Comparison of ENCODE assay signal across 8 cellular contexts in the genomic region with DNA sequence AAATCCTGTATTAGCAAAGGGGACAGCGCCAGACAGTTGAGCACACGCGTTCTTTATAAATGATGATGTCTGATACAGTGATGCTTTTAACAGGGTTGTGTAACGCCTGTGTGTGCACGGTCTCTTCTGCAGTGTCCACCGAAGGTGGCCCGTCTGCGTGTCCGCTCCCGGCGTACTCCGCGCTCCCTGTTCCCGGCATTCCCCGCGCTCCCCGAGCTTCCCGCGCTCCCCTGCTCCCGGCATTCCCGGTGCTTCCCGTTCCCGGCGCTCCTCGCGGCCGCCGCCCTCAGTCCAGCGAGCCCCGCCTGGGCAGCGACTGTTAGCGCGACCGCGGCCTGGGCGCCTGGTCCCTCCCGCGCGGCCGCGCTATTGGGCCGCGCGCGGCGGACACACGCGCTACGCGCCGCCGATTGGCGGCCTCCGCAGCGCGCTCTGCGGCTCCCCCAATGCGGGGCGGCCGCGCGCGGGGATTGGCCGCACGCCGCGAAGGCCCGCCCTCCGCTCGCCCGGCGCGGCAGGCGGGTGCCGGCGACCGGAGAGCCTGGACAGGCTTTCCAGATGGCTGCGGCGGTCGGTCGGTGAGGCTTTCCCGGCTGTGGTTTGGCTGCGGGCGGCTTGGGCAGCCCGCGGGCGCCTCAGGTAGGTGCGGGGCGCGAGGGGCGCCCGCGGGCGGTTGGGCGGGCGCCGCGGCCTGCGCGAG. TPM values are rescaled to one million over a fixed set of nuclear protein-coding genes. Genes with fewer than 3 reads are reported as not detected.
A peak's percentile ranks its signal among the peaks of the same experiment; 100 is the strongest.
DNase-seq lines count a peak whose midpoint lies in the region; ATAC-seq and TF ChIP-seq lines count a peak whose summit lies in the region.

A gene (plus strand): TSS at position 497 of the 700 bp plus-strand sequence. CDS start 5,723 bp downstream, outside the sequence.

- H3K36me3 ChIP-seq in thyroid gland = no peaks in the 10 kb centered on the region

- H3K4me3 Mint-ChIP-seq in activated naive CD8-positive, alpha-beta T cell treated with anti-CD3 and anti-CD28 coated beads for 36 hours = peak within 1 kb of the TSS; percentile 91
- H3K4me3 Mint-ChIP-seq in glutamatergic neuron (ENCODE audit: unreplicated experiment) = peak within 1 kb of the TSS; percentile 91

- intact Hi-C loops in thyroid gland (cut with DNase I) = no loop called here

- no peaks in the 10 kb centered on the region for H3K9me3 ChIP-seq in thyroid gland

- peak within 1 kb of the TSS; percentile 83 for H3K27ac Mint-ChIP-seq in activated naive CD8-positive, alpha-beta T cell treated with anti-CD3 and anti-CD28 coated beads for 36 hours
- H3K27ac Mint-ChIP-seq in glutamatergic neuron (ENCODE audit: unreplicated experiment) = peak within 1 kb of the TSS; percentile 98

- H3K4me3 ChIP-seq in thyroid gland (replicated peaks in 1 of 3) = peak within 1 kb of the TSS in 2 of 3 donors; percentile 64 to 78

- H3K36me3 Mint-ChIP-seq in activated naive CD8-positive, alpha-beta T cell treated with anti-CD3 and anti-CD28 coated beads for 36 hours = peaks cover 17% of the 10 kb centered on the region
- no peaks in the 10 kb centered on the region for H3K36me3 Mint-ChIP-seq in glutamatergic neuron (ENCODE audit: unreplicated experiment)

- DNase-seq in GM04504 (ENCODE audit: low read depth) (peak; percentile 95), NCI-H1048 (lab: John Stamatoyannopoulos, UW) (peak; percentile 92), SKM-1 (lab: John Stamatoyannopoulos, UW; ENCODE audit: unreplicated experiment) (peak; percentile 77), glutamatergic neuron (peak; percentile 93), omental fat pad (ENCODE audit: low spot score) (peak; percentile 49), thyroid gland (peak; percentile 92 to 96)
- peak; percentile 86 for DNase-seq in activated naive CD8-positive, alpha-beta T cell treated with anti-CD3 and anti-CD28 coated beads for 36 hours

- H3K27ac ChIP-seq in thyroid gland = peak within 1 kb of the TSS; percentile 76 to 84 (median 83)

- H3K27me3 ChIP-seq in thyroid gland = no peaks in the 10 kb centered on the region

- peaks cover 43 to 46% of the 10 kb centered on the region in 2 donors for H3K4me1 ChIP-seq in thyroid gland

- 0% methylated on average over 2 to 4 of the region's 100 CpGs for WGBS in thyroid gland, 2 donors

- TF ChIP-seq CTCF in glutamatergic neuron (IDR thresholded peaks at IDR 0.05; ENCODE audit: partially characterized antibody, unreplicated experiment) (no peak), omental fat pad (IDR thresholded peaks at IDR 0.05) (no peak), thyroid gland (IDR thresholded peaks at IDR 0.05) (no peak)

- peaks cover 34% of the 10 kb centered on the region for H3K4me1 Mint-ChIP-seq in activated naive CD8-positive, alpha-beta T cell treated with anti-CD3 and anti-CD28 coated beads for 36 hours
- H3K4me1 Mint-ChIP-seq in glutamatergic neuron (ENCODE audit: low read depth, unreplicated experiment) = peaks cover 26% of the 10 kb centered on the region

- H3K9me3 Mint-ChIP-seq in activated naive CD8-positive, alpha-beta T cell treated with anti-CD3 and anti-CD28 coated beads for 36 hours = no peaks in the 10 kb centered on the region
- peaks cover 16% of the 10 kb centered on the region for H3K9me3 Mint-ChIP-seq in glutamatergic neuron (ENCODE audit: unreplicated experiment)

- no peaks in the 10 kb centered on the region for H3K27me3 Mint-ChIP-seq in activated naive CD8-positive, alpha-beta T cell treated with anti-CD3 and anti-CD28 coated beads for 36 hours
- peaks cover 18% of the 10 kb centered on the region for H3K27me3 Mint-ChIP-seq in glutamatergic neuron (ENCODE audit: unreplicated experiment)

- TF ChIP-seq POLR2A in thyroid gland (IDR thresholded peaks at IDR 0.05) = peak in 1 of 2 donors; percentile 75

- ATAC-seq in HG02571 (IDR thresholded peaks at IDR 0.05; ENCODE audit: unreplicated experiment) = peak; percentile 72
- ATAC-seq in omental fat pad (ENCODE audit: low FRiP score) = peak; percentile 95

RNA-seq across cellular contexts. Expression of the gene that starts here (rescaled TPM):
- total RNA-seq in activated naive CD8-positive, alpha-beta T cell treated with anti-CD3 and anti-CD28 coated beads for 36 hours = 10 to 100 TPM; 42.6 to 47.0 TPM
- total RNA-seq in glutamatergic neuron (ENCODE audit: unreplicated experiment) = 93.1 TPM
- total RNA-seq in omental fat pad = 10 to 100 TPM; 16.9 to 33.5 (median 24.1) TPM
- total RNA-seq in thyroid gland = 10 to 100 TPM; 28.9 to 48.8 (median 31.5) TPM

Comparison
In these comparisons a context has a peak if more than half of its experiments do, and no peak if none do; other contexts are left out.
1. Peak in every context shown above with its lines: DNase-seq, ATAC-seq, H3K4me3 ChIP-seq and H3K27ac ChIP-seq.